10 cellular contexts compared by ENCODE assay signal in genomic region chr9:25700898-25701297, GRCh38. TPM values are rescaled to one million over a fixed set of nuclear protein-coding genes. Genes with fewer than 3 reads are reported as not detected.
DNase-seq lines count a peak whose midpoint lies in the region; ATAC-seq and TF ChIP-seq lines count a peak whose summit lies in the region.
"Not testable (repeated sequence)": the region's sequence is repeated elsewhere in the genome, so short reads cannot be mapped to it uniquely, and the experiment has no call there.
"Had no signal": no experiment of that assay in that cellular context is flagged by ENCODE, and none has a peak within 500 bp of the region (broad histone marks: within the 10 kb centered on the region; RNA-seq: fewer than 3 reads in every experiment).

No MANE protein-coding gene starts in this region.

- H3K9ac ChIP-seq in SK-N-SH; mammary epithelial cell (ENCODE audit: insufficient read depth, low read length): not testable (repeated sequence)

- not testable (repeated sequence) for TF ChIP-seq EP300 in SK-N-SH (IDR thresholded peaks at IDR 0.05; ENCODE audit: borderline replicate concordance in 1 of 2, low read depth in 1 of 2, low read length in 1 of 2)

- not testable (repeated sequence) for H3K9me2 ChIP-seq in SK-N-SH

- BruUV-seq in mammary epithelial cell (replicated peaks; lab: Mats Ljungman, UMichigan): not testable (repeated sequence)

- in situ Hi-C loops in mammary epithelial cell (cut with MboI; ENCODE audit: low sequenced_read_pairs in 2 of 2): not testable (repeated sequence)

- not testable (repeated sequence) for TF ChIP-seq RAD21 in SK-N-SH (IDR thresholded peaks at IDR 0.05; ENCODE audit: low read length)

- DNase-seq in A172 (ENCODE audit: low spot score) (peak; percentile 52), M059J (ENCODE audit: low read depth) (peak; percentile 60), mammary epithelial cell (peak; percentile 11), fibroblast of pulmonary artery (ENCODE audit: low read depth) (peak; percentile 39), kidney glomerular epithelial cell (lab: John Stamatoyannopoulos, UW) (peak; percentile 7)
- not testable (repeated sequence) for DNase-seq in SK-N-SH; thoracic aorta (ENCODE audit: low spot score)

- not testable (repeated sequence) for TF ChIP-seq CTCF in SK-N-SH (IDR thresholded peaks at IDR 0.05); mammary epithelial cell (conservative IDR thresholded peaks at IDR 0.05 in 1 of 2, IDR thresholded peaks at IDR 0.05 in 1 of 2; ENCODE audit: extremely low read depth in 1 of 2, insufficient read depth in 1 of 2, low read depth in 1 of 2, low read length in 2 of 2); fibroblast of pulmonary artery (IDR thresholded peaks at IDR 0.05; ENCODE audit: low read length, missing control alignments); thoracic aorta (IDR thresholded peaks at IDR 0.05)

- H3F3A ChIP-seq in SK-N-SH (replicated peaks; ENCODE audit: insufficient read depth): not testable (repeated sequence)

- H3K4me2 ChIP-seq in SK-N-SH: peak overlapping the region; percentile 48; the same call in 1 of the 2 replicates
- not testable (repeated sequence) for H3K4me2 ChIP-seq in mammary epithelial cell (ENCODE audit: insufficient read depth, low read depth, low read length)

- intact Hi-C loops in mammary epithelial cell (cut with micrococcal nuclease): not testable (repeated sequence)

- CTCF ChIA-PET in SK-N-SH (lab: Yijun Ruan, JAX); mammary epithelial cell (lab: Charles Lee; ENCODE audit: low non-redundant PET): not testable (repeated sequence)

- H3K36me3 ChIP-seq in SK-N-SH (replicated peaks in 1 of 2; ENCODE audit: control insufficient read depth in 1 of 2, insufficient read depth in 2 of 2, low read length in 1 of 2); mammary epithelial cell (ENCODE audit: insufficient read depth, low read length); thoracic aorta: not testable (repeated sequence)

- peak overlapping the region; percentile 80; the same call in 1 of the 2 replicates for H2AFZ ChIP-seq in SK-N-SH (ENCODE audit: low read depth)
- H2AFZ ChIP-seq in mammary epithelial cell (ENCODE audit: low read depth, low read length): not testable (repeated sequence)

- H3K27ac ChIP-seq in SK-N-SH (ENCODE audit: low read depth in 2 of 2, low read length in 1 of 2) (peak overlapping the region in 1 of 2 experiments; percentile 58; a peak in 2 of 4 replicates), thoracic aorta (peak overlapping the region in 1 of 2 donors; percentile 33)
- H3K27ac ChIP-seq in mammary epithelial cell (ENCODE audit: insufficient read depth, low read depth, low read length): not testable (repeated sequence)

- POLR2A ChIA-PET in SK-N-SH (lab: Yijun Ruan, JAX): not testable (repeated sequence)

- not testable (repeated sequence) for H3K27me3 ChIP-seq in SK-N-SH (ENCODE audit: insufficient read depth); mammary epithelial cell (ENCODE audit: insufficient read depth, low read length); thoracic aorta (replicated peaks; ENCODE audit: insufficient read depth)

- WGBS in SK-N-SH (ENCODE audit: low lambda C conversion rate): 21% methylated on average over 3 of the region's 3 CpGs
- whole genome bisulfite sequencing in mammary epithelial cell (ENCODE audit: low coverage, missing lambda C conversion rate): 41% methylated on average over 3 of the region's 3 CpGs

- not testable (repeated sequence) for H3K4me1 ChIP-seq in SK-N-SH (ENCODE audit: control insufficient read depth in 1 of 2, insufficient read depth in 2 of 2, low read depth in 1 of 2, low read length in 1 of 2); mammary epithelial cell (ENCODE audit: insufficient read depth, low read length)
- peaks cover 9 to 29% of the 10 kb centered on the region in 2 donors for H3K4me1 ChIP-seq in thoracic aorta (ENCODE audit: control insufficient read depth in 1 of 2, low read depth in 2 of 2)

- dilution Hi-C loops in mammary epithelial cell (cut with HindIII; ENCODE audit: low sequenced_read_pairs): not testable (repeated sequence)

- not testable (repeated sequence) for H3K9me3 ChIP-seq in SK-N-SH; mammary epithelial cell (replicated peaks; ENCODE audit: insufficient read depth, low read length); thoracic aorta

- not testable (repeated sequence) for H4K20me1 ChIP-seq in SK-N-SH (ENCODE audit: insufficient read depth); mammary epithelial cell (ENCODE audit: insufficient read depth, low read length)

- ATAC-seq in GM21360 (IDR thresholded peaks at IDR 0.05; ENCODE audit: unreplicated experiment) (peak; percentile 38), thoracic aorta (ENCODE audit: insufficient number of reproducible peaks, low FRiP score, low read depth) (peak; percentile 72)

- not testable (repeated sequence) for H3K79me2 ChIP-seq in SK-N-SH (ENCODE audit: insufficient read depth); mammary epithelial cell (ENCODE audit: insufficient read depth, low read length)

- H3K4me3 ChIP-seq in SK-N-SH (ENCODE audit: low read depth in 2 of 2, low read length in 1 of 2); mammary epithelial cell (replicated peaks in 1 of 3; ENCODE audit: insufficient read depth in 1 of 3, low read depth in 2 of 3, low read length in 3 of 3); fibroblast of pulmonary artery (replicated peaks; ENCODE audit: low read depth, low read length); thoracic aorta: not testable (repeated sequence)

TF ChIP-seq in SK-N-SH, 30 proteins besides CTCF, POLR2A, EP300 and RAD21:
- peak; percentile 63; the same call in 1 of the 2 replicates for TF ChIP-seq MEF2A (IDR thresholded peaks at IDR 0.05; ENCODE audit: borderline replicate concordance, low read depth)

RNA-seq across cellular contexts. Expression of gene TUSC1, which starts 22.7 kb away (rescaled TPM):
- 27.3 and 31.2 TPM in 2 replicates for total RNA-seq in A172 (2014; rRNA removed; shearing (Covaris generic))
- 29.0 and 41.1 TPM in 2 replicates for total RNA-seq in M059J (2014; rRNA removed; shearing (Covaris generic))
- polyA plus RNA-seq in SK-N-SH (2012; rRNA removed) (8.8 and 9.1 TPM in 2 replicates), mammary epithelial cell (4.6 TPM)
- 7.6 and 8.6 TPM in 2 replicates for polyA plus RNA-seq in SK-N-SH (2012; cell fraction: cytosol; rRNA removed)
- polyA plus RNA-seq in SK-N-SH (2012; cell fraction: nucleus; rRNA removed): 5.0 and 5.4 TPM in 2 replicates
- total RNA-seq in mammary epithelial cell (10 to 100 TPM in 1 of 2 donors, 1 to 10 TPM in 1; 7.5 to 13.8 TPM), thoracic aorta (10 to 100 TPM; 31.1 to 42.1 TPM)
- polyA minus RNA-seq in mammary epithelial cell: 8.9 TPM
- total RNA-seq: CD8-positive, alpha-beta T cell; H7 had no signal
